20 cellular contexts compared by ENCODE assay signal in genomic region chr10:124384142-124384541, GRCh38. TPM values are rescaled to one million over a fixed set of nuclear protein-coding genes. Genes with fewer than 3 reads are reported as not detected.
DNase-seq lines count a peak whose midpoint lies in the region; ATAC-seq and TF ChIP-seq lines count a peak whose summit lies in the region.
"Had no signal": no experiment of that assay in that cellular context is flagged by ENCODE, and none has a peak within 500 bp of the region (broad histone marks: within the 10 kb centered on the region; RNA-seq: fewer than 3 reads in every experiment).

No MANE protein-coding gene starts in this region.

- H3K27me3 ChIP-seq in H7 (ENCODE audit: control insufficient read depth, insufficient read depth, low read length) = peaks cover 5% of the 10 kb centered on the region
- H3K27me3 ChIP-seq in thyroid gland = no peaks in the 10 kb centered on the region

- 41 to 56% methylated on average over 4 of the region's 4 CpGs for WGBS in thyroid gland, 2 donors

- H3K4me3 ChIP-seq in H7 (ENCODE audit: insufficient read depth, low read depth, low read length) (no peak overlapping the region), fibroblast of villous mesenchyme (ENCODE audit: low read depth, low read length) (no peak overlapping the region), thyroid gland (replicated peaks in 1 of 3) (no peak overlapping the region)
- H3K4me3 ChIP-seq: heart left ventricle had no signal

- ATAC-seq in effector memory CD8-positive, alpha-beta T cell (replicated peaks) = no peak
- ATAC-seq: activated naive CD8-positive, alpha-beta T cell treated with anti-CD3 and anti-CD28 coated beads, Interleukin-2, amount 50 U/mL, for 24 hours; heart left ventricle; natural killer cell treated with Interleukin-12 subunit alpha and Interleukin-12 subunit beta and Interleukin-15 and Interleukin-18, amount 100 ng/mL, for 72 hours; WTC11 had no signal

- no peaks in the 10 kb centered on the region for H3K9me3 ChIP-seq in thyroid gland
- H3K9me3 ChIP-seq: heart left ventricle had no signal

- DNase-seq in H7 = peak; percentile 52
- DNase-seq in astrocyte of the hippocampus (ENCODE audit: low read depth, low spot score) = peak; percentile 58
- DNase-seq in fibroblast of villous mesenchyme (ENCODE audit: low read depth) = no peak
- DNase-seq in thyroid gland = peak; percentile 52 to 56
- DNase-seq in NCI-H1417 (lab: John Stamatoyannopoulos, UW) = no peak
- no peak for DNase-seq in effector memory CD8-positive, alpha-beta T cell
- DNase-seq in NCI-H2081 (lab: John Stamatoyannopoulos, UW) = no peak
- DNase-seq: activated CD4-positive, alpha-beta T cell treated with anti-CD3 and anti-CD28 coated beads, Interleukin-2, amount 50 U/mL, for 4 hours; activated effector memory CD4-positive, alpha-beta T cell treated with Interleukin-2 at 50 U/mL for 16 hours; activated naive CD8-positive, alpha-beta T cell treated with anti-CD3 and anti-CD28 coated beads, Interleukin-2, amount 50 U/mL, for 24 hours; cortex of kidney; heart left ventricle; Kasumi-1; NCI-H1092; NCI-H2029; NCI-H510A; RPMI8226 had no signal

- intact Hi-C loops in thyroid gland (cut with DNase I) = no loop called here

- TF ChIP-seq CTCF in fibroblast of villous mesenchyme (IDR thresholded peaks at IDR 0.05; ENCODE audit: insufficient read depth, low read depth, low read length) (peak; percentile 3), thyroid gland (IDR thresholded peaks at IDR 0.05) (peak in 3 of 6 experiments; percentile 5 to 41 (median 10))

- no peak overlapping the region for H3K4me3 Mint-ChIP-seq in effector memory CD8-positive, alpha-beta T cell
- H3K4me3 Mint-ChIP-seq: activated naive CD8-positive, alpha-beta T cell treated with anti-CD3 and anti-CD28 coated beads, Interleukin-2, amount 50 U/mL, for 24 hours; brain; natural killer cell treated with Interleukin-12 subunit alpha and Interleukin-12 subunit beta and Interleukin-15 and Interleukin-18, amount 100 ng/mL, for 72 hours; WTC11 had no signal

- TF ChIP-seq POLR2A in thyroid gland (IDR thresholded peaks at IDR 0.05) = no peak

- peaks cover 42 to 61% of the 10 kb centered on the region in 2 donors for H3K27me3 Mint-ChIP-seq in effector memory CD8-positive, alpha-beta T cell

- H3K9me3 Mint-ChIP-seq in effector memory CD8-positive, alpha-beta T cell = no peaks in the 10 kb centered on the region
- H3K9me3 Mint-ChIP-seq: activated naive CD8-positive, alpha-beta T cell treated with anti-CD3 and anti-CD28 coated beads, Interleukin-2, amount 50 U/mL, for 24 hours; brain; natural killer cell treated with Interleukin-12 subunit alpha and Interleukin-12 subunit beta and Interleukin-15 and Interleukin-18, amount 100 ng/mL, for 72 hours; WTC11 had no signal

- no peak overlapping the region for H3K27ac Mint-ChIP-seq in effector memory CD8-positive, alpha-beta T cell
- H3K27ac Mint-ChIP-seq: activated naive CD8-positive, alpha-beta T cell treated with anti-CD3 and anti-CD28 coated beads, Interleukin-2, amount 50 U/mL, for 24 hours; natural killer cell treated with Interleukin-12 subunit alpha and Interleukin-12 subunit beta and Interleukin-15 and Interleukin-18, amount 100 ng/mL, for 72 hours; WTC11 had no signal

- no peak overlapping the region for H3K27ac ChIP-seq in thyroid gland
- H3K27ac ChIP-seq: heart left ventricle had no signal

- peaks cover 5 to 6% of the 10 kb centered on the region in 2 donors for H3K4me1 ChIP-seq in thyroid gland

- H3K36me3 ChIP-seq in H7 (replicated peaks; ENCODE audit: control insufficient read depth, insufficient read depth, low read length) = no peaks in the 10 kb centered on the region
- H3K36me3 ChIP-seq in thyroid gland = no peaks in the 10 kb centered on the region
- H3K36me3 ChIP-seq: heart left ventricle had no signal

- H3K36me3 Mint-ChIP-seq in effector memory CD8-positive, alpha-beta T cell (ENCODE audit: insufficient read depth) = no peaks in the 10 kb centered on the region
- H3K36me3 Mint-ChIP-seq: brain; natural killer cell treated with Interleukin-12 subunit alpha and Interleukin-12 subunit beta and Interleukin-15 and Interleukin-18, amount 100 ng/mL, for 72 hours; WTC11 had no signal

- no peaks in the 10 kb centered on the region for H3K4me1 Mint-ChIP-seq in effector memory CD8-positive, alpha-beta T cell (ENCODE audit: low read depth in 2 of 2)
- H3K4me1 Mint-ChIP-seq: activated naive CD8-positive, alpha-beta T cell treated with anti-CD3 and anti-CD28 coated beads, Interleukin-2, amount 50 U/mL, for 24 hours had no signal

RNA-seq across cellular contexts. Expression of gene OAT, which starts 34.6 kb away (rescaled TPM):
- 214 and 241 TPM in 2 replicates for total RNA-seq in H7 (2014; rRNA removed; shearing (Covaris generic))
- 164 and 224 TPM in 2 replicates for total RNA-seq in fibroblast of villous mesenchyme
- total RNA-seq in thyroid gland = 100 to 1,000 TPM in 1 of 4 donors, 10 to 100 TPM in 3; 75.3 to 111 (median 95.8) TPM

Comparison
In these comparisons a context has a peak if more than half of its experiments do, and no peak if none do; other contexts are left out.
1. DNase-seq: peak in H7 (single experiment), astrocyte of the hippocampus (single experiment) and thyroid gland (2 of 2); none in fibroblast of villous mesenchyme (single experiment), NCI-H1417 (0 of 3), effector memory CD8-positive, alpha-beta T cell (0 of 3) and NCI-H2081 (0 of 2).